ENCODE assay signal across 21 cellular contexts in the genomic region with DNA sequence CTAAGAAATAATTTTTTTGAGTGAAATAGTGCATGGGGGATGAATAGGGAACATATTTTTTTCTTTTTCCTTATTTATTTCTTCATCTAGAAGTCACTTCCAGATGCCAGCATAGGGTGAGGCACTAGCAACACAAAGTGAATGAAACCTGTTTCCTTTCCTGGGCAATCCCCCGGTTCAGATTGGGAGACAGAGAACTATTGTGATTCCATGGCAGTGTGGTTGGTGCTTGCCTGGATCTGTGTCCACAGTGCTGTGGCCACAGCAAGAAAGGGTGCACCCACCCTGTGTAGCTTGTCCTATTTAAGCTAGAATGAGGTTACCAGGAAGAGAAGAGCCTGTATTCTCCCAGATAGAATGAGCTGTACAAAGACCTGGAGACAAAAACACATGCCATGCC. TPM values are rescaled to one million over a fixed set of nuclear protein-coding genes. Genes with fewer than 3 reads are reported as not detected.
DNase-seq lines count a peak whose midpoint lies in the region; ATAC-seq and TF ChIP-seq lines count a peak whose summit lies in the region.
"Had no signal": no experiment of that assay in that cellular context is flagged by ENCODE, and none has a peak within 500 bp of the region (broad histone marks: within the 10 kb centered on the region; RNA-seq: fewer than 3 reads in every experiment).

No MANE protein-coding gene starts in this region.

- in situ Hi-C loops in SK-MEL-5 (cut with HindIII; ENCODE audit: low pct_unique_long_range_greater_than_20kb, low sequenced_read_pairs), result no loop called here

- H3K4me1 ChIP-seq in esophagus muscularis mucosa, result peaks cover 0 to 8% (median 0%) of the 10 kb centered on the region in 4 donors
- H3K4me1 ChIP-seq in gastroesophageal sphincter, result no peaks in the 10 kb centered on the region
- H3K4me1 ChIP-seq: Caco-2, HAP-1 had no signal

- WGBS in esophagus muscularis mucosa, result 67% methylated on average over 1 of the region's 1 CpG
- WGBS in gastroesophageal sphincter (ENCODE audit: low coverage in 1 of 2), 2 donors, result 55 to 60% methylated on average over 1 of the region's 1 CpG

- DNase-seq in SK-MEL-5 (ENCODE audit: low read depth, low spot score), result peak; percentile 48
- peak; percentile 20 for DNase-seq in epithelial cell of esophagus (ENCODE audit: low read depth)
- peak; percentile 55 for DNase-seq in esophagus muscularis mucosa (ENCODE audit: extremely low spot score)
- no peak for DNase-seq in NCI-H2171 (lab: John Stamatoyannopoulos, UW)
- no peak for DNase-seq in activated naive CD4-positive, alpha-beta T cell treated with anti-CD3 and anti-CD28 coated beads, Interleukin-2, amount 50 U/mL, for 16 hours
- DNase-seq: C1 segment of cervical spinal cord; Caco-2; CD4-positive, CD25-positive, alpha-beta regulatory T cell; CD8-positive, alpha-beta T cell; DMS53; DMS79 treated with DMSO at 0.1 percent for 48 hours; GF-D8; GOT3; HFFc6 had no signal

- intact Hi-C loops in esophagus muscularis mucosa (cut with DNase I), result no loop called here

- no peak for TF ChIP-seq EP300 in esophagus muscularis mucosa (IDR thresholded peaks at IDR 0.05)
- TF ChIP-seq EP300 in gastroesophageal sphincter (IDR thresholded peaks at IDR 0.05), result no peak

- H3K36me3 ChIP-seq in esophagus muscularis mucosa, result peaks cover 0 to 61% (median 0%) of the 10 kb centered on the region in 4 donors
- no peaks in the 10 kb centered on the region for H3K36me3 ChIP-seq in gastroesophageal sphincter
- H3K36me3 ChIP-seq: HAP-1 had no signal

- no peaks in the 10 kb centered on the region for H3K9me3 ChIP-seq in esophagus muscularis mucosa
- no peaks in the 10 kb centered on the region for H3K9me3 ChIP-seq in gastroesophageal sphincter
- H3K9me3 ChIP-seq: Caco-2, HAP-1 had no signal

- H3K27ac ChIP-seq in esophagus muscularis mucosa (replicated peaks in 1 of 4) (no peak overlapping the region), gastroesophageal sphincter (no peak overlapping the region)

- no peak for ATAC-seq in gastroesophageal sphincter
- ATAC-seq: CD8-positive, alpha-beta T cell had no signal

- no peak overlapping the region for H3K4me3 ChIP-seq in epithelial cell of esophagus (ENCODE audit: low read length)
- no peak overlapping the region for H3K4me3 ChIP-seq in esophagus muscularis mucosa
- H3K4me3 ChIP-seq in gastroesophageal sphincter, result no peak overlapping the region
- H3K4me3 ChIP-seq: HAP-1 had no signal

- no peak for TF ChIP-seq CTCF in epithelial cell of esophagus (IDR thresholded peaks at IDR 0.05; ENCODE audit: insufficient read depth, low read depth, low read length, missing control alignments)
- TF ChIP-seq CTCF in esophagus muscularis mucosa (IDR thresholded peaks at IDR 0.05), result no peak
- TF ChIP-seq CTCF in gastroesophageal sphincter (IDR thresholded peaks at IDR 0.05), result no peak

- H3K27me3 ChIP-seq in esophagus muscularis mucosa (peaks cover 0 to 11% (median 0%) of the 10 kb centered on the region in 4 donors), gastroesophageal sphincter (peaks cover 36% of the 10 kb centered on the region)

- TF ChIP-seq POLR2A in esophagus muscularis mucosa (IDR thresholded peaks at IDR 0.05; ENCODE audit: low read depth) (no peak), gastroesophageal sphincter (IDR thresholded peaks at IDR 0.05) (no peak)

RNA-seq across cellular contexts. Expression of a gene that starts 57.6 kb away (rescaled TPM):
- total RNA-seq in SK-MEL-5 (2014; rRNA removed; shearing (Covaris generic)), result 0.19 and 0.24 TPM in 2 replicates
- 0.06 and 0.08 TPM in 2 replicates for polyA plus RNA-seq in SK-MEL-5 (2015; cell fraction: cytosol; rRNA removed)
- not detected in 2 replicates for polyA plus RNA-seq in SK-MEL-5 (2015; cell fraction: nucleus; rRNA removed)
- under 1 TPM in 1 of 4 donors, not detected in 3; 0.11 TPM for total RNA-seq in esophagus muscularis mucosa
- total RNA-seq in gastroesophageal sphincter, result 1 to 10 TPM in 1 of 4 donors, under 1 TPM in 1, not detected in 2; 0.16 to 1.2 TPM
- total RNA-seq: A172; A673; CD4-positive, CD25-positive, alpha-beta regulatory T cell; CD8-positive, alpha-beta T cell; Daoy; G401; HFFc6 had no signal
- polyA plus RNA-seq: BJ; CD4-positive, CD25-positive, alpha-beta regulatory T cell had no signal

RNA-seq across cellular contexts. Expression of a gene that starts 58.4 kb away (rescaled TPM):
- not detected in 2 replicates for total RNA-seq in SK-MEL-5 (2014; rRNA removed; shearing (Covaris generic))
- polyA plus RNA-seq in SK-MEL-5 (2015; cell fraction: cytosol; rRNA removed), result not detected in 2 replicates
- not detected in 2 replicates for polyA plus RNA-seq in SK-MEL-5 (2015; cell fraction: nucleus; rRNA removed)
- total RNA-seq in esophagus muscularis mucosa (under 1 TPM in 1 of 4 donors, not detected in 3; 0.26 TPM), gastroesophageal sphincter (not detected)
- total RNA-seq: A172; A673; Caco-2; CD4-positive, CD25-positive, alpha-beta regulatory T cell; CD8-positive, alpha-beta T cell; Daoy; G401; HFFc6 had no signal
- polyA plus RNA-seq: BJ; CD4-positive, CD25-positive, alpha-beta regulatory T cell had no signal

Comparison
In these comparisons a context has a peak if more than half of its experiments do, and no peak if none do; other contexts are left out.
1. DNase-seq: peak in SK-MEL-5 (single experiment), epithelial cell of esophagus (single experiment) and esophagus muscularis mucosa (single experiment); none in NCI-H2171 (single experiment) and activated naive CD4-positive, alpha-beta T cell treated with anti-CD3 and anti-CD28 coated beads, Interleukin-2, amount 50 U/mL, for 16 hours (single experiment).